17 cellular contexts compared by ENCODE assay signal in the genomic region with DNA sequence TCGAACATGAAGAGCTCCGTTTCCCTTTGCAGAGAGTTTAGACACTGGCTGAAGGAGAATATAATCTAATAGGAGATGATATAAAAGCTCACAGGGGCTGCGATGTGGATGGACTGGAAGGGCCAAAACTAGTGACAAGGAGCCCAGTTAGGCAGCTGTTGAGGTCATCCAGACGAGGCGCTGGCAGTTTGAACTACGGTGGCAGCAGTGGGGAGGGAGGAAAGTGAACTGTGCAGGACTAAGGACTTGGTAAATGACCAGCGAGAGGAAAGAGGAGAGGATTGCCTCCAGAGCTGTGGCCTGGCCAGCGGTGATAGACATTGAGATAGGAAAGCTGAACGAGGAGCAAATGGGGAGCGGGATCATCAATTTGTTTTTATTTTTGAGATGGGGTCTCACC. TPM values are rescaled to one million over a fixed set of nuclear protein-coding genes. Genes with fewer than 3 reads are reported as not detected.
A peak's percentile ranks its signal among the peaks of the same experiment; 100 is the strongest.
DNase-seq lines count a peak whose midpoint lies in the region; ATAC-seq, FAIRE-seq and TF ChIP-seq lines count a peak whose summit lies in the region.
"Had no signal": no experiment of that assay in that cellular context is flagged by ENCODE, and none has a peak within 500 bp of the region (broad histone marks: within the 10 kb centered on the region; RNA-seq: fewer than 3 reads in every experiment).

No MANE protein-coding gene starts in this region.

- peaks cover 10% of the 10 kb centered on the region for H3K4me1 Mint-ChIP-seq in endothelial cell (ENCODE audit: unreplicated experiment)
- peaks cover 2% of the 10 kb centered on the region for H3K4me1 Mint-ChIP-seq in progenitor cell of endocrine pancreas (ENCODE audit: low read depth)

- H3K36me3 ChIP-seq in HEK293 (ENCODE audit: control insufficient read depth in 2 of 2, insufficient read depth in 1 of 2, low read length in 2 of 2): peaks cover 0 to 4% of the 10 kb centered on the region in 2 experiments; a peak in 2 of 3 replicates

- no peak for TF ChIP-seq POLR2A in A549 (IDR thresholded peaks at IDR 0.05; ENCODE audit: low read length)

- peaks cover 10% of the 10 kb centered on the region for H3K36me3 Mint-ChIP-seq in endothelial cell (ENCODE audit: low read depth, unreplicated experiment)
- no peaks in the 10 kb centered on the region for H3K36me3 Mint-ChIP-seq in progenitor cell of endocrine pancreas (ENCODE audit: insufficient read depth)

- no peaks in the 10 kb centered on the region for H3K9me3 ChIP-seq in A549
- H3K9me3 ChIP-seq in HEK293 (ENCODE audit: control insufficient read depth, insufficient read depth, low read depth, low read length): no peaks in the 10 kb centered on the region
- H3K9me3 ChIP-seq: BLaER1, Peyer's patch had no signal

- FAIRE-seq in A549 (lab: Jason Lieb, UNC): no peak

- peaks cover 3% of the 10 kb centered on the region for H3K27me3 Mint-ChIP-seq in endothelial cell (ENCODE audit: unreplicated experiment)
- no peaks in the 10 kb centered on the region for H3K27me3 Mint-ChIP-seq in progenitor cell of endocrine pancreas

- H3K4me1 ChIP-seq in A549: no peaks in the 10 kb centered on the region
- H3K4me1 ChIP-seq in HEK293 (ENCODE audit: control insufficient read depth, insufficient read depth, low read length): peaks cover 4% of the 10 kb centered on the region
- H3K4me1 ChIP-seq: BLaER1 had no signal

- no peak for TF ChIP-seq CTCF in A549 (IDR thresholded peaks at IDR 0.05)
- no peak for TF ChIP-seq CTCF in HEK293 (tag by site-specific recombination; IDR thresholded peaks at IDR 0.05)
- no peak for TF ChIP-seq CTCF in endothelial cell (IDR thresholded peaks at IDR 0.05; ENCODE audit: unreplicated experiment)
- TF ChIP-seq CTCF in progenitor cell of endocrine pancreas (IDR thresholded peaks at IDR 0.05; ENCODE audit: unreplicated experiment): no peak

- H3K4me3 Mint-ChIP-seq in endothelial cell (ENCODE audit: unreplicated experiment) (peak overlapping the region; percentile 9), progenitor cell of endocrine pancreas (ENCODE audit: low read depth) (no peak overlapping the region)

- TF ChIP-seq EP300 in A549 (IDR thresholded peaks at IDR 0.05): no peak

- no peak for TF ChIP-seq RAD21 in A549 (conservative IDR thresholded peaks at IDR 0.05 in 1 of 2, IDR thresholded peaks at IDR 0.05 in 1 of 2)

- H3K4me3 ChIP-seq in A549: no peak overlapping the region
- H3K4me3 ChIP-seq in HEK293 (ENCODE audit: low read depth, low read length): no peak overlapping the region
- H3K4me3 ChIP-seq: BLaER1, Peyer's patch had no signal

- H3K27ac ChIP-seq in A549 (no peak overlapping the region), HEK293 (ENCODE audit: extremely low read depth, low read depth, low read length) (no peak overlapping the region)
- H3K27ac ChIP-seq: BLaER1, Peyer's patch had no signal

- H3K4me2 ChIP-seq in A549: no peak overlapping the region
- H3K4me2 ChIP-seq: BLaER1 had no signal

- peak; percentile 8 to 44; a peak in 3 of 6 replicates for ATAC-seq in A549

- CTCF ChIA-PET in A549 (lab: Yijun Ruan, JAX) (interaction anchor here (0.6 to 1.6 kb wide), 6 partner anchors 9 to 162 kb away, joined by 3 to 6 read pairs (median 4); partner anchors contain the start of gene YWHAE), HEK293 (lab: Yijun Ruan, JAX) (interaction anchor here (0.6 to 1.5 kb wide), 4 partner anchors 10 to 49 kb away, joined by 3 to 7 read pairs (median 5); no protein-coding TSS in a partner anchor)

- H3K27ac Mint-ChIP-seq in endothelial cell (ENCODE audit: unreplicated experiment) (peak overlapping the region; percentile 89), progenitor cell of endocrine pancreas (peak overlapping the region; percentile 15)

- DNase-seq in A549 (ENCODE audit: low read depth in 1 of 2, low spot score in 1 of 2) (no peak), endothelial cell (ENCODE audit: low spot score) (no peak), progenitor cell of endocrine pancreas (ENCODE audit: low spot score, unreplicated experiment) (no peak), NCI-H1694 treated with DMSO at 0.1 percent for 48 hours (lab: John Stamatoyannopoulos, UW) (no peak), DMS 273 treated with DMSO at 0.1 percent for 48 hours (lab: John Stamatoyannopoulos, UW) (no peak)
- no peak for DNase-seq in activated effector memory CD4-positive, alpha-beta T cell treated with Interleukin-2 at 50 U/mL for 16 hours
- DNase-seq: DMS153, Karpas-422, MM.1S, NCI-H1105, NCI-H187, NCI-H2171, NCI-H446 treated with DMSO at 0.1 percent for 48 hours, NCI-H774 had no signal

- POLR2A ChIA-PET in A549 (lab: Yijun Ruan, JAX) (no interaction called here), HEK293 (lab: Yijun Ruan, JAX) (interaction anchor here (1.2 to 2.8 kb wide), 3 partner anchors 9 to 74 kb away, joined by 3 to 9 read pairs (median 6); partner anchors contain the start of gene YWHAE)

- WGBS in A549 (ENCODE audit: missing lambda C conversion rate): 87% methylated on average over 10 of the region's 10 CpGs

- H3K9me3 Mint-ChIP-seq in endothelial cell (ENCODE audit: unreplicated experiment): no peaks in the 10 kb centered on the region
- no peaks in the 10 kb centered on the region for H3K9me3 Mint-ChIP-seq in progenitor cell of endocrine pancreas (ENCODE audit: low read depth)

TF ChIP-seq in A549, 52 proteins besides CTCF, POLR2A, EP300 and RAD21:
- TF ChIP-seq RARB (CRISPR knock-in tag; IDR thresholded peaks at IDR 0.05) (no peak), FOSB (CRISPR knock-in tag; IDR thresholded peaks at IDR 0.05) (no peak), MAFK (IDR thresholded peaks at IDR 0.05; ENCODE audit: partially characterized antibody) (no peak), FOXS1 (CRISPR knock-in tag; IDR thresholded peaks at IDR 0.05) (no peak), FOSL2 (IDR thresholded peaks at IDR 0.05) (no peak), FOSL2 (CRISPR knock-in tag; IDR thresholded peaks at IDR 0.05) (no peak)

TF ChIP-seq in HEK293, 187 proteins besides CTCF, POLR2A, EP300 and RAD21:
- TF ChIP-seq SCRT1 (tag by site-specific recombination; IDR thresholded peaks at IDR 0.05; ENCODE audit: borderline replicate concordance): no peak
- no peak for TF ChIP-seq FEZF1 (tag by site-specific recombination; IDR thresholded peaks at IDR 0.05)
- 0 out of 2 replicates have a peak, but pooled peaks have one; percentile 9 for TF ChIP-seq ZNF600 (tag by site-specific recombination; IDR thresholded peaks at IDR 0.05)
- no peak for TF ChIP-seq ZNF175 (tag by site-specific recombination; IDR thresholded peaks at IDR 0.05)

RNA-seq across cellular contexts. Expression of gene YWHAE, which starts 14.6 kb away (rescaled TPM):
- 1,017 and 1,284 TPM in 2 replicates for polyA plus RNA-seq in A549 (2011; rRNA removed)
- 663 and 976 TPM in 2 replicates for polyA plus RNA-seq in A549 (2012; cell fraction: cytosol; rRNA removed)
- 278 and 353 TPM in 2 replicates for polyA plus RNA-seq in A549 (2012; cell fraction: nucleus; rRNA removed)
- polyA plus RNA-seq in A549 (2017; fragmentation: RNase III; extraction: RNeasy Plus Mini Kit Qiagen cat#74134 plus additional on column Dnase treatment): 1,548 to 1,575 TPM (median 1,561 TPM) in 3 replicates
- polyA minus RNA-seq in A549 (2011; rRNA and poly(A)+ RNA removed): 571 and 643 TPM in 2 replicates
- total RNA-seq in endothelial cell (ENCODE audit: unreplicated experiment): 820 TPM
- total RNA-seq in progenitor cell of endocrine pancreas: 951 and 984 TPM in 2 replicates

RNA-seq across cellular contexts. Expression of gene CRK, which starts 41.4 kb away (rescaled TPM):
- polyA plus RNA-seq in A549 (2011; rRNA removed) (117 and 124 TPM in 2 replicates), A549 (2017; fragmentation: RNase III; extraction: RNeasy Plus Mini Kit Qiagen cat#74134 plus additional on column Dnase treatment) (73.1 to 76.5 TPM (median 75.1 TPM) in 3 replicates)
- polyA plus RNA-seq in A549 (2012; cell fraction: cytosol; rRNA removed): 53.5 and 59.6 TPM in 2 replicates
- polyA plus RNA-seq in A549 (2012; cell fraction: nucleus; rRNA removed): 16.5 and 24.4 TPM in 2 replicates
- 59.6 and 77.1 TPM in 2 replicates for polyA minus RNA-seq in A549 (2011; rRNA and poly(A)+ RNA removed)
- total RNA-seq in endothelial cell (ENCODE audit: unreplicated experiment) (119 TPM), progenitor cell of endocrine pancreas (41.6 and 44.8 TPM in 2 replicates)
